ENCODE assay signal across 1 cellular context in genomic region chr14:68379510-68380303, GRCh38.
TF ChIP-seq lines count a peak whose summit lies in the region.

No MANE protein-coding gene starts in this region.

TF ChIP-seq in GM12878, 131 proteins besides CTCF, POLR2A, EP300 and RAD21 (continued from another document and continues in another):
- no peak for TF ChIP-seq IRF3 (IDR thresholded peaks at IDR 0.05)
- TF ChIP-seq GATAD2B (conservative IDR thresholded peaks at IDR 0.05; ENCODE audit: low read depth), result no peak; the same call in 1 of the 2 replicates
- peak; percentile 79 for TF ChIP-seq RELB (IDR thresholded peaks at IDR 0.05; ENCODE audit: low read depth)
- TF ChIP-seq MXI1 (IDR thresholded peaks at IDR 0.05; ENCODE audit: low read depth, low read length), result 0 out of 2 replicates have a peak, but pooled peaks have one; percentile 14
- no peak for TF ChIP-seq PAX5 (IDR thresholded peaks at IDR 0.05; ENCODE audit: borderline replicate concordance, low read depth, low read length)
- no peak for TF ChIP-seq FOXM1 (IDR thresholded peaks at IDR 0.05; ENCODE audit: low read depth, low read length)
- no peak for TF ChIP-seq CUX1 (IDR thresholded peaks at IDR 0.05; ENCODE audit: insufficient replicate concordance, low read depth, low read length)
- no peak for TF ChIP-seq SREBF1 (IDR thresholded peaks at IDR 0.05; ENCODE audit: low read length)
- no peak for TF ChIP-seq SKIL (IDR thresholded peaks at IDR 0.05; ENCODE audit: low read depth, poor library complexity, severe bottlenecking)
- TF ChIP-seq HSF1 (IDR thresholded peaks at IDR 0.05; ENCODE audit: low read depth, low read length), result no peak
- TF ChIP-seq RUNX3 (IDR thresholded peaks at IDR 0.05; ENCODE audit: low read length), result no peak
- TF ChIP-seq HDGF (IDR thresholded peaks at IDR 0.05), result peak; percentile 88
- peak; percentile 19; the same call in 1 of the 2 replicates for TF ChIP-seq MTA3 (IDR thresholded peaks at IDR 0.05; ENCODE audit: borderline replicate concordance, low read length)
- no peak for TF ChIP-seq PML (IDR thresholded peaks at IDR 0.05; ENCODE audit: low read length)
- TF ChIP-seq CBX5 (IDR thresholded peaks at IDR 0.05; ENCODE audit: low read depth), result no peak
- no peak for TF ChIP-seq ZBTB4 (CRISPR knock-in tag; IDR thresholded peaks at IDR 0.05)
- 0 out of 2 replicates have a peak, but pooled peaks have one; percentile 49 for TF ChIP-seq POLR2AphosphoS5 (IDR thresholded peaks at IDR 0.05; ENCODE audit: low read length)
- no peak for TF ChIP-seq NR2C2 (IDR thresholded peaks at IDR 0.05; ENCODE audit: borderline replicate concordance, control insufficient read depth, insufficient read length, low read depth)
- TF ChIP-seq LARP7 (IDR thresholded peaks at IDR 0.05), result no peak
- TF ChIP-seq SUPT20H (IDR thresholded peaks at IDR 0.05; ENCODE audit: borderline replicate concordance, control insufficient read depth, low read depth, low read length), result no peak
- no peak for TF ChIP-seq SMAD5 (IDR thresholded peaks at IDR 0.05; ENCODE audit: low read depth)
- TF ChIP-seq RFX5 (IDR thresholded peaks at IDR 0.05; ENCODE audit: low read depth, low read length), result peak; percentile 8; the same call in 1 of the 2 replicates
- no peak for TF ChIP-seq EZH2 (IDR thresholded peaks at IDR 0.05; ENCODE audit: borderline replicate concordance, control insufficient read depth, low read depth, low read length)
- no peak for TF ChIP-seq CREM (IDR thresholded peaks at IDR 0.05; ENCODE audit: low read depth)
- TF ChIP-seq RCOR1 (conservative IDR thresholded peaks at IDR 0.05; ENCODE audit: low read depth, low read length), result no peak
- TF ChIP-seq SP1 (IDR thresholded peaks at IDR 0.05; ENCODE audit: low read depth, low read length), result no peak
- no peak for TF ChIP-seq ELK1 (IDR thresholded peaks at IDR 0.05; ENCODE audit: low read depth, low read length)
- no peak; the same call in 1 of the 2 replicates for TF ChIP-seq ZNF592 (IDR thresholded peaks at IDR 0.05)
- no peak for TF ChIP-seq ZNF622 (IDR thresholded peaks at IDR 0.05)
- no peak for TF ChIP-seq YBX1 (IDR thresholded peaks at IDR 0.05)
- peak; percentile 81 for TF ChIP-seq MLLT1 (IDR thresholded peaks at IDR 0.05)
- TF ChIP-seq SRF (IDR thresholded peaks at IDR 0.05; ENCODE audit: low read depth in 2 of 2, low read length in 2 of 2), result no peak
